In the genomic region with DNA sequence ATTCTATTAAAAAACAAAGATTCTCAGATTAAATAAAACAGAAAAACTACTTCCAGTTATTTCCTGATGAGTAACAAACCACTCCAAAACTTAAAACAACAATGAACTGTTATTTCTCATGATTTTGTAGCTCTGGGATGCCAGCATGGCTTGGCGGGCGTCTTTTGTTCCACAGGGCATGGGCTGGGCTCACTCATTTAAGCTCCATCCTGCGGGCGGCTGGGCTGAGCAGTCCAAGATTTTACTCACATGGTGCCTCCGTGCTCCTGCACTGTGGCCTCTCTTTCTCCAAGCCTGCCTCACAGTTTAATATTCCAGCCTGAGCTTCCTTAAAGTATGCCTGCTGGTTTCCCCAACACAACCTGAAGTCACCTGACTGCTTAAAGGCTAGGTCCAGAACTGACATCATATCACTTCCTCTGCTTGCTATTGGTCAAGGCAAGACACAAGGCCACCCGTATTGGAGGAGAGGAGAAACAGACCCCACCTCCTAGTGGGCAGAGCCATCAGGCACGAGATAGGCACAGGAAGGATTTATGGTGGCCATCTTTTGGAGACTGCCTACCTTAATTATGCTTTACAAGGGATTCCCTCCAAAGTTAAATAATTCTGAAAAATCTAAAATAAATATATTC, we compare ENCODE assay signal across 18 cellular contexts. TPM values are rescaled to one million over a fixed set of nuclear protein-coding genes. Genes with fewer than 3 reads are reported as not detected.
DNase-seq lines count a peak whose midpoint lies in the region; ATAC-seq and TF ChIP-seq lines count a peak whose summit lies in the region.
"Had no signal": no experiment of that assay in that cellular context is flagged by ENCODE, and none has a peak within 500 bp of the region (broad histone marks: within the 10 kb centered on the region; RNA-seq: fewer than 3 reads in every experiment).

No MANE protein-coding gene starts in this region.

- no peak overlapping the region for H3K4me3 ChIP-seq in RWPE2 (ENCODE audit: severe bottlenecking)
- H3K4me3 ChIP-seq: ovary, tibial nerve had no signal

- no peaks in the 10 kb centered on the region for H3K4me1 Mint-ChIP-seq in H9
- H3K4me1 Mint-ChIP-seq: CD4-positive, CD25-positive, alpha-beta regulatory T cell; memory B cell had no signal

- H3K27ac ChIP-seq in H9 (ENCODE audit: insufficient read length, low read depth, low read length) (no peak overlapping the region), RWPE2 (ENCODE audit: poor library complexity, severe bottlenecking) (no peak overlapping the region)
- H3K27ac ChIP-seq: epithelial cell of prostate, ovary, tibial nerve had no signal

- no peak overlapping the region for H4K5ac ChIP-seq in H9 (ENCODE audit: insufficient read length, low read depth, low read length)

- H3K4me3 Mint-ChIP-seq in H9 = no peak overlapping the region; a peak in 1 of 5 replicates
- H3K4me3 Mint-ChIP-seq: activated naive CD4-positive, alpha-beta T cell treated with anti-CD3 and anti-CD28 coated beads for 36 hours; CD4-positive, CD25-positive, alpha-beta regulatory T cell; memory B cell; T-helper 2 cell treated with Interferon-gamma antibody and Interleukin-4, amounts not matched to agents 5 μg/mL and 100 μg/mL, for 36 hours had no signal

- H3K23ac ChIP-seq in H9 (ENCODE audit: insufficient read length, low read depth, low read length) = no peak overlapping the region

- DNase-seq in EL (peak; percentile 14), H9 (peak; percentile 54), RWPE2 (ENCODE audit: low spot score) (no peak), iPS DF 19.7 (ENCODE audit: low read depth, low spot score) (peak; percentile 61), T-helper 9 cell (no peak), NCI-H526 (lab: John Stamatoyannopoulos, UW) (no peak), mucosa of gallbladder (ENCODE audit: low spot score) (no peak)
- DNase-seq: activated CD8-positive, alpha-beta memory T cell treated with anti-CD3 and anti-CD28 coated beads for 24 hours; activated naive CD4-positive, alpha-beta T cell treated with anti-CD3 and anti-CD28 coated beads for 36 hours; caudate nucleus; CD4-positive, CD25-positive, alpha-beta regulatory T cell; NCI-H2029 treated with DMSO at 0.1 percent for 48 hours; ovary had no signal

- no peak overlapping the region for H2BK15ac ChIP-seq in H9 (ENCODE audit: low read depth, low read length)

- no peak overlapping the region for H3K27ac Mint-ChIP-seq in H9
- H3K27ac Mint-ChIP-seq: activated naive CD4-positive, alpha-beta T cell treated with anti-CD3 and anti-CD28 coated beads for 36 hours; CD4-positive, CD25-positive, alpha-beta regulatory T cell; memory B cell; T-helper 2 cell treated with Interferon-gamma antibody and Interleukin-4, amounts not matched to agents 5 μg/mL and 100 μg/mL, for 36 hours had no signal

- H2AFZ ChIP-seq in H9 (ENCODE audit: low read length) = no peak overlapping the region

- H3K4me1 ChIP-seq in H9 (ENCODE audit: insufficient read depth, low read length) (no peaks in the 10 kb centered on the region), RWPE2 (ENCODE audit: insufficient read depth, poor library complexity, severe bottlenecking) (no peaks in the 10 kb centered on the region)
- H3K4me1 ChIP-seq: tibial nerve had no signal

- no peak overlapping the region for H3K56ac ChIP-seq in H9 (ENCODE audit: insufficient read length, low read depth, low read length)

- peak; percentile 35; the same call in 1 of the 3 replicates for ATAC-seq in RWPE2 (ENCODE audit: low read depth)
- no peak for ATAC-seq in HG02852 (IDR thresholded peaks at IDR 0.05; ENCODE audit: unreplicated experiment)

- no CpG with 5 or more reads among the region's 7 CpGs for WGBS in H9 (ENCODE audit: extremely low coverage, insufficient read length, low lambda C conversion rate)

- no peak overlapping the region for H2BK5ac ChIP-seq in H9 (ENCODE audit: insufficient read length, low read length)

- H3K9me3 ChIP-seq in H9 (ENCODE audit: control insufficient read depth, low read depth, low read length) (no peaks in the 10 kb centered on the region), RWPE2 (ENCODE audit: severe bottlenecking) (no peaks in the 10 kb centered on the region)
- H3K9me3 ChIP-seq: ovary had no signal

- no peaks in the 10 kb centered on the region for H3K79me2 ChIP-seq in H9 (ENCODE audit: insufficient read depth, low read length)

- no peak overlapping the region for H4K8ac ChIP-seq in H9 (replicated peaks; ENCODE audit: insufficient read length, low read depth, low read length)

- H3K36me3 Mint-ChIP-seq in H9 (ENCODE audit: insufficient read depth in 1 of 3, low read depth in 3 of 3) = no peaks in the 10 kb centered on the region
- H3K36me3 Mint-ChIP-seq: CD4-positive, CD25-positive, alpha-beta regulatory T cell; memory B cell had no signal

- H2BK120ac ChIP-seq in H9 (ENCODE audit: low read depth, low read length, poor library complexity, severe bottlenecking) = no peak overlapping the region

- H3K9ac ChIP-seq in H9 (ENCODE audit: extremely low read depth, insufficient read length, low read length) = no peak overlapping the region

- no peak overlapping the region for H2BK12ac ChIP-seq in H9 (ENCODE audit: insufficient read length, low read depth, low read length)

- no peaks in the 10 kb centered on the region for H3K79me1 ChIP-seq in H9 (ENCODE audit: insufficient read depth, low read depth, low read length, poor library complexity, severe bottlenecking)

- no peak overlapping the region for H3K4me2 ChIP-seq in H9 (ENCODE audit: insufficient read depth, insufficient read length, low read length)

- no peaks in the 10 kb centered on the region for H3K36me3 ChIP-seq in RWPE2 (ENCODE audit: low read depth)
- H3K36me3 ChIP-seq: ovary, tibial nerve had no signal

- H3K27me3 Mint-ChIP-seq in H9 (ENCODE audit: low read depth) = peaks cover 19% of the 10 kb centered on the region

- no peak overlapping the region for H3K14ac ChIP-seq in H9 (ENCODE audit: insufficient read depth, low read length)

- H3K18ac ChIP-seq in H9 (ENCODE audit: insufficient read length, low read depth, low read length) = peak overlapping the region; percentile 22

- H3K27me3 ChIP-seq in H9 (ENCODE audit: insufficient read depth, low read length) = no peaks in the 10 kb centered on the region
- no peaks in the 10 kb centered on the region for H3K27me3 ChIP-seq in RWPE2 (ENCODE audit: insufficient read depth, poor library complexity, severe bottlenecking)
- H3K27me3 ChIP-seq: ovary had no signal

- H2BK20ac ChIP-seq in H9 (ENCODE audit: low read depth, low read length, poor library complexity, severe bottlenecking) = no peak overlapping the region

- no peak overlapping the region for H2AK5ac ChIP-seq in H9 (ENCODE audit: insufficient read length, low read length)

- no peaks in the 10 kb centered on the region for H4K20me1 ChIP-seq in H9 (ENCODE audit: control insufficient read depth, insufficient read depth, insufficient read length)

- TF ChIP-seq CTCF in H9 (conservative IDR thresholded peaks at IDR 0.05) = no peak
- no peak for TF ChIP-seq CTCF in RWPE2 (IDR thresholded peaks at IDR 0.05; ENCODE audit: poor library complexity, severe bottlenecking)

- H4K91ac ChIP-seq in H9 (ENCODE audit: insufficient read length, low read depth, low read length) = no peak overlapping the region

- H3K9me3 Mint-ChIP-seq in H9 = no peaks in the 10 kb centered on the region
- H3K9me3 Mint-ChIP-seq: activated naive CD4-positive, alpha-beta T cell treated with anti-CD3 and anti-CD28 coated beads for 36 hours; CD4-positive, CD25-positive, alpha-beta regulatory T cell; memory B cell; T-helper 2 cell treated with Interferon-gamma antibody and Interleukin-4, amounts not matched to agents 5 μg/mL and 100 μg/mL, for 36 hours had no signal

- no peak overlapping the region for H3K4ac ChIP-seq in H9 (ENCODE audit: low read depth, low read length)

- no peaks in the 10 kb centered on the region for H3K23me2 ChIP-seq in H9 (ENCODE audit: insufficient read length, low read depth, low read length, poor library complexity, severe bottlenecking)

- H3T11ph ChIP-seq in H9 (ENCODE audit: low read length) = no peak overlapping the region

RNA-seq across cellular contexts. Expression of a gene that starts 41.6 kb away (rescaled TPM):
- 15.7 and 21.9 TPM in 2 replicates for total RNA-seq in H9 (2021)
- total RNA-seq in mucosa of gallbladder = 15.0 TPM

Comparison
In these comparisons a context has a peak if more than half of its experiments do, and no peak if none do; other contexts are left out.
1. DNase-seq: peak in EL (single experiment), H9 (single experiment) and iPS DF 19.7 (single experiment); none in RWPE2 (single experiment), T-helper 9 cell (single experiment), NCI-H526 (0 of 2) and mucosa of gallbladder (single experiment).